In genomic region chr1:18820791-18821641, GRCh38 we compare ENCODE assay signal across 8 cellular contexts. TPM values are rescaled to one million over a fixed set of nuclear protein-coding genes. Genes with fewer than 3 reads are reported as not detected.
DNase-seq lines count a peak whose midpoint lies in the region; ATAC-seq and TF ChIP-seq lines count a peak whose summit lies in the region.

No MANE protein-coding gene starts in this region.

- peak; percentile 68 for TF ChIP-seq CTCF in OCI-LY3 (IDR thresholded peaks at IDR 0.05; ENCODE audit: low read depth, low read length)
- peak; percentile 89 to 96 for TF ChIP-seq CTCF in fibroblast of lung (conservative IDR thresholded peaks at IDR 0.05 in 1 of 2, IDR thresholded peaks at IDR 0.05 in 1 of 2; ENCODE audit: low read depth in 1 of 2, low read length in 2 of 2)
- TF ChIP-seq CTCF in nephron (IDR thresholded peaks at IDR 0.05; ENCODE audit: unreplicated experiment in 3 of 3) = peak; percentile 93 to 94 (median 94)

- H3K9me3 ChIP-seq in CD4-positive, alpha-beta memory T cell (ENCODE audit: control insufficient read depth in 1 of 2, low read length in 2 of 2) = no peaks in the 10 kb centered on the region
- H3K9me3 ChIP-seq in OCI-LY3 (ENCODE audit: insufficient read depth, low read length) = no peaks in the 10 kb centered on the region
- H3K9me3 ChIP-seq in fibroblast of lung (ENCODE audit: control insufficient read depth, insufficient read depth, low read depth, low read length) = no peaks in the 10 kb centered on the region

- no peaks in the 10 kb centered on the region for H3K4me1 ChIP-seq in CD4-positive, alpha-beta memory T cell (ENCODE audit: insufficient read depth, low read length)
- H3K4me1 ChIP-seq in OCI-LY3 (ENCODE audit: low read length) = no peaks in the 10 kb centered on the region
- H3K4me1 ChIP-seq in fibroblast of lung (ENCODE audit: control insufficient read depth, extremely low read depth, insufficient read depth, low read length) = no peaks in the 10 kb centered on the region

- intact Hi-C loops in CD4-positive, alpha-beta memory T cell (cut with micrococcal nuclease) = no loop called here

- H3K4me3 Mint-ChIP-seq in CD4-positive, alpha-beta memory T cell = no peak overlapping the region
- H3K4me3 Mint-ChIP-seq in activated T-cell treated with anti-CD3 and anti-CD28 coated beads, Interleukin-2, amount 50 U/mL, for 24 hours = no peak overlapping the region
- no peak overlapping the region for H3K4me3 Mint-ChIP-seq in nephron

- ATAC-seq in stimulated activated naive CD8-positive, alpha-beta T cell treated with anti-CD3 and anti-CD28 coated beads, Interleukin-15, Interleukin-2, amounts not matched to agents 100 U/mL and 50 U/mL, for 24 hours = no peak
- ATAC-seq in GM21619 (IDR thresholded peaks at IDR 0.05; ENCODE audit: unreplicated experiment) = no peak

- peaks cover 23 to 40% of the 10 kb centered on the region in 2 donors for H3K27me3 Mint-ChIP-seq in CD4-positive, alpha-beta memory T cell
- H3K27me3 Mint-ChIP-seq in activated T-cell treated with anti-CD3 and anti-CD28 coated beads, Interleukin-2, amount 50 U/mL, for 24 hours = peaks cover 47% of the 10 kb centered on the region
- peaks cover 53% of the 10 kb centered on the region for H3K27me3 Mint-ChIP-seq in nephron (ENCODE audit: low read depth)

- H3K79me2 ChIP-seq in OCI-LY3 (ENCODE audit: low read length) (no peaks in the 10 kb centered on the region), fibroblast of lung (ENCODE audit: control insufficient read depth, insufficient read depth, low read length) (no peaks in the 10 kb centered on the region)

- peaks cover 2 to 3% of the 10 kb centered on the region in 2 donors for H3K36me3 Mint-ChIP-seq in CD4-positive, alpha-beta memory T cell
- H3K36me3 Mint-ChIP-seq in activated T-cell treated with anti-CD3 and anti-CD28 coated beads, Interleukin-2, amount 50 U/mL, for 24 hours (ENCODE audit: low read depth) = no peaks in the 10 kb centered on the region
- no peaks in the 10 kb centered on the region for H3K36me3 Mint-ChIP-seq in nephron (ENCODE audit: low read depth)

- POLR2A ChIA-PET in CD4-positive, alpha-beta memory T cell (lab: Charles Lee; ENCODE audit: partially characterized antibody) = no interaction called here

- H4K20me1 ChIP-seq in OCI-LY3 (ENCODE audit: insufficient read depth, low read length) = no peaks in the 10 kb centered on the region
- no peaks in the 10 kb centered on the region for H4K20me1 ChIP-seq in fibroblast of lung (ENCODE audit: control insufficient read depth, extremely low read depth, insufficient read depth, low read length)

- H3K9me3 Mint-ChIP-seq in CD4-positive, alpha-beta memory T cell = peaks cover 0 to 3% (median 0%) of the 10 kb centered on the region in 8 donors
- no peaks in the 10 kb centered on the region for H3K9me3 Mint-ChIP-seq in activated T-cell treated with anti-CD3 and anti-CD28 coated beads, Interleukin-2, amount 50 U/mL, for 24 hours
- peaks cover 13% of the 10 kb centered on the region for H3K9me3 Mint-ChIP-seq in nephron

- DNase-seq in CD4-positive, alpha-beta memory T cell = peak in 4 of 5 donors; percentile 10 to 34 (median 22)
- DNase-seq in HS-27A (ENCODE audit: low read depth) (peak; percentile 11), fibroblast of lung (ENCODE audit: low read depth in 2 of 2) (peak; percentile 47 to 62)
- peak; percentile 79 for DNase-seq in activated T-cell treated with anti-CD3 and anti-CD28 coated beads, Interleukin-2, amount 50 U/mL, for 24 hours
- peak; percentile 73 for DNase-seq in stimulated activated naive CD8-positive, alpha-beta T cell treated with anti-CD3 and anti-CD28 coated beads, Interleukin-15, Interleukin-2, amounts not matched to agents 100 U/mL and 50 U/mL, for 24 hours

- H3K9ac ChIP-seq in OCI-LY3 (ENCODE audit: low read length) = no peak overlapping the region
- H3K9ac ChIP-seq in fibroblast of lung (ENCODE audit: insufficient read depth, low read length) = no peak overlapping the region

- H2AFZ ChIP-seq in OCI-LY3 (ENCODE audit: low read depth, low read length) (no peak overlapping the region), fibroblast of lung (ENCODE audit: low read length) (no peak overlapping the region)

- H3K4me1 Mint-ChIP-seq in CD4-positive, alpha-beta memory T cell = no peaks in the 10 kb centered on the region
- H3K4me1 Mint-ChIP-seq in activated T-cell treated with anti-CD3 and anti-CD28 coated beads, Interleukin-2, amount 50 U/mL, for 24 hours (ENCODE audit: low read depth) = no peaks in the 10 kb centered on the region
- peaks cover 22% of the 10 kb centered on the region for H3K4me1 Mint-ChIP-seq in nephron

- no peak overlapping the region for H3K4me3 ChIP-seq in CD4-positive, alpha-beta memory T cell (ENCODE audit: low read length in 2 of 2)
- H3K4me3 ChIP-seq in OCI-LY3 (ENCODE audit: low read length) (no peak overlapping the region), fibroblast of lung (replicated peaks in 1 of 4; ENCODE audit: control extremely low read depth in 1 of 4, insufficient read depth in 1 of 4, low read depth in 3 of 4, low read length in 4 of 4) (no peak overlapping the region)

- CTCF ChIA-PET in CD4-positive, alpha-beta memory T cell (lab: Charles Lee; ENCODE audit: partially characterized antibody) = interaction anchor here (0.5 to 2.9 kb wide), 4 partner anchors 9 to 1291 kb away, joined by 3 to 9 read pairs (median 3); no protein-coding TSS in a partner anchor

- no peak overlapping the region for H3K27ac ChIP-seq in CD4-positive, alpha-beta memory T cell (ENCODE audit: low read depth, low read length)
- H3K27ac ChIP-seq in OCI-LY3 (ENCODE audit: low read length) (no peak overlapping the region), fibroblast of lung (ENCODE audit: insufficient read depth, low read length) (no peak overlapping the region)

- H3K36me3 ChIP-seq in CD4-positive, alpha-beta memory T cell (ENCODE audit: insufficient read depth, low read length) = no peaks in the 10 kb centered on the region
- H3K36me3 ChIP-seq in OCI-LY3 (replicated peaks; ENCODE audit: low read depth, low read length) (no peaks in the 10 kb centered on the region), fibroblast of lung (ENCODE audit: control insufficient read depth, insufficient read depth, low read length) (no peaks in the 10 kb centered on the region)

- peaks cover 6% of the 10 kb centered on the region for H3K27me3 ChIP-seq in CD4-positive, alpha-beta memory T cell (ENCODE audit: insufficient read depth, low read length)
- H3K27me3 ChIP-seq in OCI-LY3 (ENCODE audit: low read depth, low read length) (no peaks in the 10 kb centered on the region), fibroblast of lung (ENCODE audit: control insufficient read depth, insufficient read depth, low read length) (peaks cover 6% of the 10 kb centered on the region)

- H3K27ac Mint-ChIP-seq in CD4-positive, alpha-beta memory T cell = no peak overlapping the region
- no peak overlapping the region for H3K27ac Mint-ChIP-seq in activated T-cell treated with anti-CD3 and anti-CD28 coated beads, Interleukin-2, amount 50 U/mL, for 24 hours
- H3K27ac Mint-ChIP-seq in nephron = peak overlapping the region in 2 of 3 experiments; percentile 33 to 61

- H3K4me2 ChIP-seq in OCI-LY3 (ENCODE audit: low read length) = no peak overlapping the region
- H3K4me2 ChIP-seq in fibroblast of lung (ENCODE audit: extremely low read depth, insufficient read depth, low read length) = no peak overlapping the region

RNA-seq across cellular contexts. Expression of gene TAS1R2, which starts 38.4 kb away (rescaled TPM):
- not detected for total RNA-seq in CD4-positive, alpha-beta memory T cell
- polyA plus RNA-seq in CD4-positive, alpha-beta memory T cell = not detected
- not detected in 2 replicates for total RNA-seq in fibroblast of lung
- polyA plus RNA-seq in fibroblast of lung = not detected in 2 replicates
- polyA plus RNA-seq in fibroblast of lung (2012) = not detected in 2 replicates
- not detected in 2 replicates for polyA minus RNA-seq in fibroblast of lung (ENCODE audit: low replicate concordance)

Comparison
In these comparisons a context has a peak if more than half of its experiments do, and no peak if none do; other contexts are left out.
1. DNase-seq: peak in every context shown above with its lines; median percentile 79 in activated T-cell treated with anti-CD3 and anti-CD28 coated beads, Interleukin-2, amount 50 U/mL, for 24 hours; 73 in stimulated activated naive CD8-positive, alpha-beta T cell treated with anti-CD3 and anti-CD28 coated beads, Interleukin-15, Interleukin-2, amounts not matched to agents 100 U/mL and 50 U/mL, for 24 hours; 54 in fibroblast of lung; 22 in CD4-positive, alpha-beta memory T cell; 11 in HS-27A.
2. H3K27ac Mint-ChIP-seq: peak in nephron (2 of 3); none in CD4-positive, alpha-beta memory T cell (0 of 7) and activated T-cell treated with anti-CD3 and anti-CD28 coated beads, Interleukin-2, amount 50 U/mL, for 24 hours (single experiment).
3. Peak in every context shown above with its lines, with median percentiles within 50 percentile points of each other: CTCF ChIP-seq.